In the genomic region with DNA sequence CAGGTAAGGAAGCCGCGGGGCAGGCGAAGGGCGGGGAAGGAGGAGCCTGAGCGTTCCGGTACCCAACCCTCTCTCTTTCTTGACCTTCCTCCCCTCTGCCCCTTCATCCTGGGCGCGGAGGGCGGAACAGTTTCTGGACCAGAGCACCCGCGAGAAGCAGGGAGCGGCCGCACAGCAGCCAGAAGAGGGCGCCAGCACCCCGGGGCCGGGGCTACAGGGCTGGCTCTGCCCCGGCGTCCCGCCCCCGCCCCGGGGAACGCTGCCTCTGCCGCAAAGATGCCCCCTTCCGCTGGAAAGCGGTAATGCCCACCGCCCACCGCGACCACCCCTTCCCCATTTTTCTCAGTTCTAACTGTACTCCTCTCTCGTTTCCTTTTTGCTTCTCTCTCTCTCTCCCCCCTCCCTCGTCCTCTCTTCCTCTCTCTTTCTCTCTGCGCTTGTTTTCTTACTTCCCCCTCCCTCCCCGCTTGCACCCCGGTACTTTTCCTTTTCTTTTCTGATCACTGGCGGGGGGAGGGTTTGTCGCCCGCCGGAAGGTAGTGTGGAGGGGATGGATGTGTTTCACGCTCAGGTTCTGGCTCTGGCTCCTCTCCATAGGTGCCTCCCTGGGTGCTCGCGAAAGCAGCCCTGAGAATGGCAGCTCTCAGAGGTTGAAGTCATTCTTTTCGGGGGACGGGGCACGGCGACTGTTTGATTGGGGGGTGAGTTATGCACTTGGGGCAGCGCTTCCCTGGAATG, we compare ENCODE assay signal across 8 cellular contexts. TPM values are rescaled to one million over a fixed set of nuclear protein-coding genes. Genes with fewer than 3 reads are reported as not detected.
A peak's percentile ranks its signal among the peaks of the same experiment; 100 is the strongest.
DNase-seq lines count a peak whose midpoint lies in the region; ATAC-seq and TF ChIP-seq lines count a peak whose summit lies in the region.

No MANE protein-coding gene starts in this region.

- peaks cover 4% of the 10 kb centered on the region for H3K27me3 Mint-ChIP-seq in IgD-negative memory B cell

- DNase-seq in SKM-1 (lab: John Stamatoyannopoulos, UW; ENCODE audit: unreplicated experiment) (peak; percentile 79), adipocyte (ENCODE audit: low read depth) (peak; percentile 97), right cardiac atrium (peak; percentile 89 to 96 (median 95)), renal cortical epithelial cell (ENCODE audit: low read depth) (peak; percentile 27), vagina (ENCODE audit: extremely low spot score in 2 of 2) (no peak)

- H3K36me3 ChIP-seq in DOHH2 (ENCODE audit: control insufficient read depth, low read length) (no peaks in the 10 kb centered on the region), adipocyte (ENCODE audit: control insufficient read depth, insufficient read depth, low read length, severe bottlenecking) (no peaks in the 10 kb centered on the region), vagina (no peaks in the 10 kb centered on the region)

- peak overlapping the region; percentile 55 for H3K4me2 ChIP-seq in DOHH2 (ENCODE audit: low read length)

- H3K27ac ChIP-seq in DOHH2 (ENCODE audit: low read depth, low read length) (no peak overlapping the region), right cardiac atrium (ENCODE audit: low read length) (no peak overlapping the region), vagina (peak overlapping the region; percentile 89)

- peak in 1 of 2 donors; percentile 1 for TF ChIP-seq POLR2A in vagina (IDR thresholded peaks at IDR 0.05)

- H3K4me3 ChIP-seq in DOHH2 (ENCODE audit: low read length) (peak overlapping the region; percentile 44), adipocyte (ENCODE audit: low read length) (peak overlapping the region; percentile 95), right cardiac atrium (ENCODE audit: low read length) (peak overlapping the region; percentile 49), vagina (peak overlapping the region; percentile 60 to 84)

- WGBS in right cardiac atrium: under 1% methylated on average over 45 of the region's 45 CpGs

- H3K79me2 ChIP-seq in DOHH2 (ENCODE audit: control insufficient read depth, low read length): no peaks in the 10 kb centered on the region

- peaks cover 30% of the 10 kb centered on the region for H3K27me3 ChIP-seq in DOHH2 (ENCODE audit: control insufficient read depth, low read length)
- no peaks in the 10 kb centered on the region for H3K27me3 ChIP-seq in adipocyte (replicated peaks; ENCODE audit: control insufficient read depth, insufficient read depth, low read length)
- no peaks in the 10 kb centered on the region for H3K27me3 ChIP-seq in right cardiac atrium (ENCODE audit: control insufficient read depth, insufficient read depth)
- no peaks in the 10 kb centered on the region for H3K27me3 ChIP-seq in vagina

- H3F3A ChIP-seq in DOHH2 (ENCODE audit: control insufficient read depth, insufficient read depth): no peaks in the 10 kb centered on the region

- peak overlapping the region; percentile 91 for H3K9ac ChIP-seq in adipocyte (ENCODE audit: low read length)

- intact Hi-C loops in right cardiac atrium (cut with DNase I) (loop anchor here in 1 of 4 donors (10.0 kb wide), 2 partner anchors 109 to 1229 kb away; a partner anchor contains a TSS), vagina (cut with DNase I) (loop anchor here (5.0 kb wide), 1 partner anchor 112 kb away; a partner anchor contains a TSS)

- no peaks in the 10 kb centered on the region for H4K20me1 ChIP-seq in DOHH2 (ENCODE audit: control insufficient read depth, insufficient read depth, low read depth, low read length)

- ATAC-seq in GM21619 (IDR thresholded peaks at IDR 0.05; ENCODE audit: unreplicated experiment) (peak; percentile 85), right cardiac atrium (peak; percentile 97 to 98)

- peak overlapping the region; percentile 93 to 98 (median 97) for H3K27ac Mint-ChIP-seq in IgD-negative memory B cell

- peaks cover 5% of the 10 kb centered on the region for H3K36me3 Mint-ChIP-seq in IgD-negative memory B cell

- H3K9me2 ChIP-seq in DOHH2 (replicated peaks; ENCODE audit: control insufficient read depth, low read length): no peaks in the 10 kb centered on the region

- TF ChIP-seq CTCF in DOHH2 (IDR thresholded peaks at IDR 0.05; ENCODE audit: low read depth, low read length, poor library complexity, severe bottlenecking) (peak; percentile 83), vagina (IDR thresholded peaks at IDR 0.05) (peak; percentile 61 to 82 (median 78))

- no peaks in the 10 kb centered on the region for H3K9me3 ChIP-seq in DOHH2 (ENCODE audit: control insufficient read depth, insufficient read depth, low read length)
- peaks cover 1% of the 10 kb centered on the region for H3K9me3 ChIP-seq in adipocyte (ENCODE audit: control insufficient read depth, low read length)
- H3K9me3 ChIP-seq in right cardiac atrium (ENCODE audit: control insufficient read depth, low read length): no peaks in the 10 kb centered on the region
- no peaks in the 10 kb centered on the region for H3K9me3 ChIP-seq in vagina

- peak overlapping the region; percentile 91 to 100 (median 98) for H3K4me3 Mint-ChIP-seq in IgD-negative memory B cell

- H3K4me1 ChIP-seq in DOHH2 (ENCODE audit: control insufficient read depth, low read length): peaks cover 7% of the 10 kb centered on the region
- peaks cover 17% of the 10 kb centered on the region for H3K4me1 ChIP-seq in adipocyte (ENCODE audit: control insufficient read depth, insufficient read depth, low read length)
- peaks cover 3% of the 10 kb centered on the region for H3K4me1 ChIP-seq in right cardiac atrium (ENCODE audit: control insufficient read depth, insufficient read depth, low read length)
- peaks cover 41% of the 10 kb centered on the region for H3K4me1 ChIP-seq in vagina

- peaks cover 34 to 58% (median 40%) of the 10 kb centered on the region in 3 donors for H3K4me1 Mint-ChIP-seq in IgD-negative memory B cell

- H3K9me3 Mint-ChIP-seq in IgD-negative memory B cell: peaks cover 0 to 2% (median 0%) of the 10 kb centered on the region in 3 donors

RNA-seq across cellular contexts. Expression of a gene that starts 13.1 kb away (rescaled TPM):
- polyA plus RNA-seq in IgD-negative memory B cell (3.8 TPM), right cardiac atrium (0.75 TPM)
- total RNA-seq in right cardiac atrium (1 to 10 TPM in 2 of 4 donors, under 1 TPM in 2; 0.63 to 1.3 (median 0.98) TPM), renal cortical epithelial cell (0.50 and 1.7 TPM in 2 replicates), vagina (15.0 TPM)

Comparison
In these comparisons a context has a peak if more than half of its experiments do, and no peak if none do; other contexts are left out.
1. H3K4me3 ChIP-seq: peak in every context shown above with its lines; median percentile 95 in adipocyte; 72 in vagina; 49 in right cardiac atrium; 44 in DOHH2.
2. DNase-seq: peak in SKM-1 (single experiment), adipocyte (single experiment), right cardiac atrium (3 of 3) and renal cortical epithelial cell (single experiment); none in vagina (0 of 2).